8 cellular contexts compared by ENCODE assay signal in genomic region chr7:156650042-156650441, GRCh38. TPM values are rescaled to one million over a fixed set of nuclear protein-coding genes. Genes with fewer than 3 reads are reported as not detected.
DNase-seq lines count a peak whose midpoint lies in the region; ATAC-seq and TF ChIP-seq lines count a peak whose summit lies in the region.

No MANE protein-coding gene starts in this region.

- H3K4me1 ChIP-seq in neural progenitor cell (peaks cover 17% of the 10 kb centered on the region), heart left ventricle (no peaks in the 10 kb centered on the region)

- peak; percentile 37; the same call in 1 of the 2 replicates for TF ChIP-seq RAD21 in Ishikawa (IDR thresholded peaks at IDR 0.05; ENCODE audit: low read depth)

- 67 to 76% (median 70%) methylated on average over 9 of the region's 9 CpGs for WGBS in heart left ventricle, 4 donors

- TF ChIP-seq POLR2A in heart left ventricle (IDR thresholded peaks at IDR 0.05) = no peak

- no peak overlapping the region for H3K27ac ChIP-seq in neural progenitor cell
- no peak overlapping the region for H3K27ac ChIP-seq in heart left ventricle

- intact Hi-C loops in heart left ventricle (cut with DNase I) = no loop called here

- no peak for DNase-seq in GM10266 (ENCODE audit: extremely low spot score)
- DNase-seq in cardiac fibroblast (ENCODE audit: low read depth in 2 of 2) = peak in 1 of 2 donors; percentile 22
- DNase-seq in neural progenitor cell (ENCODE audit: low spot score) = peak; percentile 57
- no peak for DNase-seq in heart left ventricle
- no peak for DNase-seq in stimulated activated CD4-positive, alpha-beta T cell treated with anti-CD3 and anti-CD28 coated beads, Interleukin-1b, Interleukin-23, amount 100 ng/mL, for 48 hours
- no peak for DNase-seq in NCI-H446 (lab: John Stamatoyannopoulos, UW)
- DNase-seq in kidney glomerular epithelial cell (lab: John Stamatoyannopoulos, UW) = no peak

- H3K36me3 ChIP-seq in neural progenitor cell (no peaks in the 10 kb centered on the region), heart left ventricle (no peaks in the 10 kb centered on the region)

- H3K36me3 Mint-ChIP-seq in neural progenitor cell = peaks cover 2% of the 10 kb centered on the region

- H3F3A ChIP-seq in neural progenitor cell (ENCODE audit: low read depth) = peaks cover 9% of the 10 kb centered on the region

- no peak for TF ChIP-seq EP300 in Ishikawa (IDR thresholded peaks at IDR 0.05; ENCODE audit: borderline replicate concordance)

- peaks cover 2% of the 10 kb centered on the region for H3K9me3 Mint-ChIP-seq in neural progenitor cell

- H3K4me3 Mint-ChIP-seq in neural progenitor cell = no peak overlapping the region

- no peak overlapping the region for H3K9ac ChIP-seq in neural progenitor cell

- H3K79me2 ChIP-seq in neural progenitor cell (ENCODE audit: low read depth) = no peaks in the 10 kb centered on the region

- no peaks in the 10 kb centered on the region for H3K27me3 Mint-ChIP-seq in neural progenitor cell (ENCODE audit: insufficient read depth, low read depth)

- no peak overlapping the region for H3K27ac Mint-ChIP-seq in neural progenitor cell

- TF ChIP-seq CTCF in GM10266 (IDR thresholded peaks at IDR 0.05; ENCODE audit: control insufficient read depth, insufficient read depth, low read depth, missing control alignments) = peak; percentile 32
- peak; percentile 47 for TF ChIP-seq CTCF in cardiac fibroblast (IDR thresholded peaks at IDR 0.05; ENCODE audit: low read depth, low read length)
- TF ChIP-seq CTCF in neural progenitor cell (IDR thresholded peaks at IDR 0.05) = peak; percentile 50
- TF ChIP-seq CTCF in heart left ventricle (IDR thresholded peaks at IDR 0.05) = peak in 2 of 12 donors; percentile 8 to 13

- H3K4me3 ChIP-seq in cardiac fibroblast (replicated peaks in 1 of 2; ENCODE audit: low read depth in 2 of 2, low read length in 2 of 2) (no peak overlapping the region), neural progenitor cell (no peak overlapping the region), heart left ventricle (no peak overlapping the region)

- no peaks in the 10 kb centered on the region for H3K27me3 ChIP-seq in neural progenitor cell
- peaks cover 0 to 51% (median 11%) of the 10 kb centered on the region in 9 donors for H3K27me3 ChIP-seq in heart left ventricle

- H3K4me1 Mint-ChIP-seq in neural progenitor cell = no peaks in the 10 kb centered on the region

- H4K20me1 ChIP-seq in neural progenitor cell (ENCODE audit: low read depth) = no peaks in the 10 kb centered on the region

- no peak overlapping the region for H2AFZ ChIP-seq in neural progenitor cell (replicated peaks)

- H3K4me2 ChIP-seq in neural progenitor cell = no peak overlapping the region

- H3K9me3 ChIP-seq in neural progenitor cell (ENCODE audit: low read depth) (no peaks in the 10 kb centered on the region), heart left ventricle (no peaks in the 10 kb centered on the region)

- ATAC-seq in heart left ventricle = no peak

TF ChIP-seq in Ishikawa, 13 proteins besides CTCF, POLR2A, EP300 and RAD21:
- TF ChIP-seq MAX (IDR thresholded peaks at IDR 0.05) = 0 out of 2 replicates have a peak, but pooled peaks have one; percentile 31
- no peak for TF ChIP-seq EGR1 (IDR thresholded peaks at IDR 0.05)
TF ChIP-seq in Ishikawa: peak in this region for 1.

RNA-seq across cellular contexts. Expression of gene RNF32, which starts 9.5 kb away (rescaled TPM):
- total RNA-seq in neural progenitor cell (ENCODE audit: low replicate concordance) (3.0 and 3.3 TPM in 2 replicates), heart left ventricle (under 1 TPM in 5 of 9 donors, not detected in 4; 0.30 to 0.75 (median 0.35) TPM)
- under 1 TPM; 0.19 TPM for polyA plus RNA-seq in heart left ventricle
